ENCODE assay signal across 1 cellular context in genomic region chr15:67803996-67804843, GRCh38.
A peak's percentile ranks its signal among the peaks of the same experiment; 100 is the strongest.
TF ChIP-seq lines count a peak whose summit lies in the region.

No MANE protein-coding gene starts in this region.

TF ChIP-seq in WTC11, 78 proteins besides CTCF, POLR2A, EP300 and RAD21 (continued from another document and continues in another):
- TF ChIP-seq HMGXB4 (CRISPR knock-in tag; IDR thresholded peaks at IDR 0.05) (no peak), RORB (CRISPR knock-in tag; IDR thresholded peaks at IDR 0.05) (no peak), JAZF1 (CRISPR knock-in tag; IDR thresholded peaks at IDR 0.05) (no peak), CBFB (CRISPR knock-in tag; IDR thresholded peaks at IDR 0.05; ENCODE audit: low read depth) (no peak), ZBTB43 (CRISPR knock-in tag; IDR thresholded peaks at IDR 0.05) (peak; percentile 73; the same call in 1 of the 2 replicates), SMAD4 (CRISPR knock-in tag; IDR thresholded peaks at IDR 0.05) (no peak), CDX4 (CRISPR knock-in tag; IDR thresholded peaks at IDR 0.05; ENCODE audit: borderline replicate concordance) (no peak), IRF1 (CRISPR knock-in tag; IDR thresholded peaks at IDR 0.05) (no peak), KAT7 (CRISPR knock-in tag; IDR thresholded peaks at IDR 0.05; ENCODE audit: borderline replicate concordance) (0 out of 2 replicates have a peak, but pooled peaks have one; percentile 36), NR1H2 (CRISPR knock-in tag; IDR thresholded peaks at IDR 0.05) (no peak), GRHL2 (CRISPR knock-in tag; IDR thresholded peaks at IDR 0.05; ENCODE audit: insufficient replicate concordance, severe bottlenecking) (no peak), ATF6 (CRISPR knock-in tag; IDR thresholded peaks at IDR 0.05) (no peak), MXD4 (CRISPR knock-in tag; IDR thresholded peaks at IDR 0.05; ENCODE audit: borderline replicate concordance) (no peak), AR (CRISPR knock-in tag; IDR thresholded peaks at IDR 0.05) (no peak), ZNF396 (CRISPR knock-in tag; IDR thresholded peaks at IDR 0.05; ENCODE audit: borderline replicate concordance) (no peak), NFE2L1 (CRISPR knock-in tag; IDR thresholded peaks at IDR 0.05) (no peak), ESRRA (CRISPR knock-in tag; IDR thresholded peaks at IDR 0.05; ENCODE audit: borderline replicate concordance) (no peak), RELA (CRISPR knock-in tag; IDR thresholded peaks at IDR 0.05; ENCODE audit: borderline replicate concordance) (no peak), SOX15 (CRISPR knock-in tag; IDR thresholded peaks at IDR 0.05) (no peak), ZNF416 (CRISPR knock-in tag; IDR thresholded peaks at IDR 0.05) (no peak), ATF1 (CRISPR knock-in tag; IDR thresholded peaks at IDR 0.05) (no peak), ELF4 (CRISPR knock-in tag; IDR thresholded peaks at IDR 0.05; ENCODE audit: low read depth) (no peak), FOXP4 (CRISPR knock-in tag; IDR thresholded peaks at IDR 0.05) (no peak), PRRX2 (CRISPR knock-in tag; IDR thresholded peaks at IDR 0.05) (no peak), ZMAT4 (CRISPR knock-in tag; IDR thresholded peaks at IDR 0.05) (no peak), ERG (CRISPR knock-in tag; IDR thresholded peaks at IDR 0.05) (no peak), FOXP1 (CRISPR knock-in tag; IDR thresholded peaks at IDR 0.05; ENCODE audit: borderline replicate concordance) (peak; percentile 32; the same call in 1 of the 2 replicates), FOXK1 (CRISPR knock-in tag; IDR thresholded peaks at IDR 0.05) (0 out of 2 replicates have a peak, but pooled peaks have one; percentile 55), E2F1 (CRISPR knock-in tag; IDR thresholded peaks at IDR 0.05) (0 out of 2 replicates have a peak, but pooled peaks have one; percentile 46), TEAD1 (CRISPR knock-in tag; IDR thresholded peaks at IDR 0.05) (peak; percentile 89; the same call in 1 of the 2 replicates), ZNF263 (CRISPR knock-in tag; IDR thresholded peaks at IDR 0.05; ENCODE audit: low read depth) (no peak), EMX1 (CRISPR knock-in tag; IDR thresholded peaks at IDR 0.05) (no peak), TCF7 (CRISPR knock-in tag; IDR thresholded peaks at IDR 0.05; ENCODE audit: low read depth) (no peak), MYBL2 (CRISPR knock-in tag; IDR thresholded peaks at IDR 0.05) (no peak), AFF4 (CRISPR knock-in tag; IDR thresholded peaks at IDR 0.05; ENCODE audit: borderline replicate concordance) (no peak), ZNF219 (CRISPR knock-in tag; IDR thresholded peaks at IDR 0.05; ENCODE audit: borderline replicate concordance) (no peak), ZNF425 (CRISPR knock-in tag; conservative IDR thresholded peaks at IDR 0.05) (no peak), NFATC4 (CRISPR knock-in tag; IDR thresholded peaks at IDR 0.05) (no peak)
